11 cellular contexts compared by ENCODE assay signal in the genomic region with DNA sequence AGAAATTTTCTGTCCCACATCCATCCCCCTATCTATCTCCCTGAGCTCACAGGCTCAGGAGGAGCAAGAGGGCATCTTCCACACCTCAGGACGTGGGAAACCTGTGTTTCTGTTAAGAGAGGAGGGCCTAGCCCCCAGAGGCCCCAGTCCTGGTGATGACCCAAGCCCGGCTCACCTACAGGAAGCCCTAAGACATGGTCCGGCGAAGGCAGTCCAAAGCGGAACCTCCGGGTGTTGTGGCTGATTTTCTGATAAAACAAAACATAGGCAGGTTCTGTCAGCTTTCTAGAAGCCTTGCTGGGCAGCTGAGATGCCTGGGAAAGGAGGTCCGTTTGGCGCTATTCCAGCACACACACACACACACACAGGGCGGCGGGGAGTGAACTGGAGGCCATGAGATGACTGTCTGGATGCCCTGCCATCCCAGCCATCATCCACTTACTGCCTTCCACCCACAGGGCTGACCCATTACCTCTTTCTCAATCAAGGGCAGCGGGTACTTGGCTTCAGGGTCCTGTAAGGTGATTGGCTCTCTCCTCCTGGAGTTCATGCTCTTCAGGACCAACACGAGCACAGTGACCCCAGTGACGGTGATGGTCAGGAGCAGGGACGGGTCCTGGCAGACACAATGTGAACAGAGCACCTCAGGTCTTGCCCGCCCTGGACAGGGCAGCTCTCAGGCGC. TPM values are rescaled to one million over a fixed set of nuclear protein-coding genes. Genes with fewer than 3 reads are reported as not detected.
DNase-seq lines count a peak whose midpoint lies in the region; ATAC-seq and TF ChIP-seq lines count a peak whose summit lies in the region.
"Had no signal": no experiment of that assay in that cellular context is flagged by ENCODE, and none has a peak within 500 bp of the region (broad histone marks: within the 10 kb centered on the region; RNA-seq: fewer than 3 reads in every experiment).

No MANE protein-coding gene starts in this region.

- H3K4me3 ChIP-seq in AG04449 (ENCODE audit: low read depth, low read length): peak overlapping the region; percentile 59
- H3K4me3 ChIP-seq in mucosa of stomach (ENCODE audit: low read length): no peak overlapping the region
- no peak overlapping the region for H3K4me3 ChIP-seq in A673 (ENCODE audit: low read depth, low read length, poor library complexity, severe bottlenecking)

- no peaks in the 10 kb centered on the region for H3K9me3 Mint-ChIP-seq in activated naive CD8-positive, alpha-beta T cell (ENCODE audit: low read depth)

- peaks cover 32% of the 10 kb centered on the region for H3K4me1 ChIP-seq in mucosa of stomach (ENCODE audit: control insufficient read depth, insufficient read depth, low read length)
- H3K4me1 ChIP-seq in A673 (ENCODE audit: insufficient read depth, low read length, poor library complexity, severe bottlenecking): no peaks in the 10 kb centered on the region

- H3K4me3 Mint-ChIP-seq in activated naive CD8-positive, alpha-beta T cell: peak overlapping the region; percentile 66

- peaks cover 3% of the 10 kb centered on the region for H3K27me3 ChIP-seq in mucosa of stomach (ENCODE audit: control insufficient read depth, insufficient read depth, low read length)
- H3K27me3 ChIP-seq in A673 (replicated peaks; ENCODE audit: insufficient read depth, low read depth, low read length, poor library complexity): peaks cover 22% of the 10 kb centered on the region

- ATAC-seq in GM19467 (IDR thresholded peaks at IDR 0.05; ENCODE audit: unreplicated experiment): peak; percentile 13

- no TSS peak for BruUV-seq in A673 (replicated peaks; lab: Mats Ljungman, UMichigan)

- H3K36me3 Mint-ChIP-seq in activated naive CD8-positive, alpha-beta T cell: no peaks in the 10 kb centered on the region

- DNase-seq in AG04449 (ENCODE audit: low read depth, low spot score) (no peak), HT-29 (ENCODE audit: low spot score) (no peak), A673 (ENCODE audit: low spot score) (no peak), NCI-H446 treated with DMSO at 0.1 percent for 48 hours (lab: John Stamatoyannopoulos, UW) (no peak)
- no peak for DNase-seq in activated effector memory CD4-positive, alpha-beta T cell treated with Interleukin-2 at 50 U/mL for 16 hours
- DNase-seq: NCI-H1694 treated with DMSO at 0.1 percent for 48 hours had no signal

- CTCF ChIA-PET in AG04449 (lab: Yijun Ruan, JAX): interaction anchor here (0.9 to 11.7 kb wide), 4 partner anchors 7 to 98 kb away, joined by 3 to 185 read pairs (median 26); no protein-coding TSS in a partner anchor
- CTCF ChIA-PET in A673 (lab: Charles Lee): no interaction called here

- intact Hi-C loops in A673 (cut with micrococcal nuclease; ENCODE audit: unreplicated experiment): loop anchor here (5.0 kb wide), 1 partner anchor 1285 kb away; no protein-coding TSS in a partner anchor

- H3K27ac ChIP-seq in A673 (ENCODE audit: low read depth, low read length, poor library complexity, severe bottlenecking): no peak overlapping the region
- H3K27ac ChIP-seq: neutrophil had no signal

- H3K27me3 Mint-ChIP-seq in activated naive CD8-positive, alpha-beta T cell: peaks cover 32% of the 10 kb centered on the region

- TF ChIP-seq CTCF in AG04449 (IDR thresholded peaks at IDR 0.05; ENCODE audit: insufficient read depth, low read length, missing control alignments): no peak
- TF ChIP-seq CTCF in A673 (conservative IDR thresholded peaks at IDR 0.05; ENCODE audit: low read depth, low read length): no peak

- no peak overlapping the region for H3K27ac Mint-ChIP-seq in activated naive CD8-positive, alpha-beta T cell

- no peaks in the 10 kb centered on the region for H3K9me3 ChIP-seq in mucosa of stomach (ENCODE audit: control insufficient read depth, low read length)
- no peaks in the 10 kb centered on the region for H3K9me3 ChIP-seq in A673 (ENCODE audit: low read depth, low read length, poor library complexity, severe bottlenecking)

- H3K4me1 Mint-ChIP-seq in activated naive CD8-positive, alpha-beta T cell (ENCODE audit: low read depth): peaks cover 11% of the 10 kb centered on the region

- POLR2A ChIA-PET in AG04449 (lab: Yijun Ruan, JAX): no interaction called here
- POLR2A ChIA-PET in A673 (lab: Charles Lee; ENCODE audit: low non-redundant PET): no interaction called here

- no peaks in the 10 kb centered on the region for H3K36me3 ChIP-seq in mucosa of stomach (ENCODE audit: control insufficient read depth, insufficient read depth, low read length)
- H3K36me3 ChIP-seq in A673 (ENCODE audit: insufficient read depth, low read length, poor library complexity, severe bottlenecking): no peaks in the 10 kb centered on the region
- H3K36me3 ChIP-seq: neutrophil had no signal

- peak overlapping the region; percentile 62 for H3K9ac ChIP-seq in mucosa of stomach (ENCODE audit: low read length)

RNA-seq across cellular contexts. Expression of a gene that starts 0.9 kb away (rescaled TPM):
- 0.13 and 2.5 TPM in 2 replicates for total RNA-seq in HT-29 (2014; rRNA removed; shearing (Covaris generic))
- 6.2 and 6.9 TPM in 2 replicates for total RNA-seq in A673 (2021)
- total RNA-seq: dermis blood vessel endothelial cell had no signal

RNA-seq across cellular contexts. Expression of a gene that starts 33.9 kb away (rescaled TPM):
- not detected in 2 replicates for total RNA-seq in HT-29 (2014; rRNA removed; shearing (Covaris generic))
- total RNA-seq in A673 (2021): not detected in 2 replicates
- total RNA-seq: dermis blood vessel endothelial cell had no signal
